ENCODE assay signal across 9 cellular contexts in the genomic region with DNA sequence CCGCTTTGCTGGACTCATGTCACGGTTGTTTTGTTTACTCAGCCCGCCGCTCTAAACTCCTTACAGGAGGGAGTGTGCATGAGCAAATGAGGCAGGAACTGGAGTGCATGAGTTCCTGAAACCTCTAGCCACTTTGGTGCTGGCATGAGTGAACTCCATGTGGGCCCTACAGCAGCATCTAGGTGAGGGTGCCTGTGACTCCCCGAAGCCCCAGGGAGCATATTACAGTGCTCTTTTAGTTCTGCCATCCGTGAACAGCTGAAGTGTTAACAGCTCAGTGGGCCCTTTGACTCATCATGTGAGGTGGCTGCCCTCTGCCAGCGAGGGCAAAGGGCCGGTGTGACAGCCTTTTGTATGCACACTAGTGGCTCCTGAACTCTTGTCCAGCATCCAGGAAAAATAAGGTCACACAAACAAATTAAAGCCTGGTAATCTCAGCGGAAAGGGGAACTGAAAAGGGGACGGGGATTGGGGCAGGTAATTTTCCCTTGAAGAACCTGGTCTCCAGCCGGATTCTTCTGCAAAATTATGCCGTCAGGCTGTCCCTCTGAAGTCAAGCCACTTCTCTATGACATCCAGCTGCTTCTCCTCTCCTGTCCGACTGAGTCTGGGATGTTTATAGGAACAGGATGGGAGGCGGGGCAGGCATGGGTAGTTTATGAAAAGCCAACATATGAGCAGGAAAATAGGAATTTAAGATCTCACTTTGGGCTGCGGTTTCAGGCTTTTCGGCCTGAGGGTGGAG.
A peak's percentile ranks its signal among the peaks of the same experiment; 100 is the strongest.
DNase-seq lines count a peak whose midpoint lies in the region; ATAC-seq and TF ChIP-seq lines count a peak whose summit lies in the region.
"Had no signal": no experiment of that assay in that cellular context is flagged by ENCODE, and none has a peak within 500 bp of the region (broad histone marks: within the 10 kb centered on the region; RNA-seq: fewer than 3 reads in every experiment).

No MANE protein-coding gene starts in this region.

- H3K27me3 ChIP-seq in skeletal muscle satellite cell (ENCODE audit: control insufficient read depth, insufficient read depth, low read length), result no peaks in the 10 kb centered on the region

- DNase-seq in NCI-H1092 treated with DMSO at 0.1 percent for 48 hours (lab: John Stamatoyannopoulos, UW) (peak; percentile 4), NCI-H1092 (lab: John Stamatoyannopoulos, UW) (no peak), SHP77 treated with DMSO at 0.1 percent for 48 hours (lab: John Stamatoyannopoulos, UW) (peak; percentile 54), foreskin fibroblast (peak; percentile 49 to 81), NCI-H2227 (lab: John Stamatoyannopoulos, UW; ENCODE audit: unreplicated experiment) (no peak), SW 1271 (lab: John Stamatoyannopoulos, UW) (no peak)
- DNase-seq: effector CD8-positive, alpha-beta T cell had no signal

- no peaks in the 10 kb centered on the region for H3K9me3 ChIP-seq in skeletal muscle satellite cell (replicated peaks; ENCODE audit: low read length)

- H3K4me3 ChIP-seq in foreskin fibroblast (ENCODE audit: low read depth in 1 of 2, low read length in 2 of 2), result no peak overlapping the region
- no peak overlapping the region for H3K4me3 ChIP-seq in skeletal muscle satellite cell (ENCODE audit: low read length)

- no peaks in the 10 kb centered on the region for H3K36me3 ChIP-seq in skeletal muscle satellite cell (ENCODE audit: insufficient read depth, low read length)

- ATAC-seq in HG02588 (IDR thresholded peaks at IDR 0.05; ENCODE audit: unreplicated experiment), result no peak

- H3K4me1 ChIP-seq in skeletal muscle satellite cell (ENCODE audit: control insufficient read depth, insufficient read depth, low read length), result peaks cover 20% of the 10 kb centered on the region

- no peak for TF ChIP-seq CTCF in foreskin fibroblast (IDR thresholded peaks at IDR 0.05; ENCODE audit: low read depth, low read length)

- H3K9ac ChIP-seq in skeletal muscle satellite cell (ENCODE audit: low read depth, low read length), result peak overlapping the region; percentile 13

- peak overlapping the region; percentile 56 for H3K4me2 ChIP-seq in skeletal muscle satellite cell (ENCODE audit: low read length)

Comparison
In these comparisons a context has a peak if more than half of its experiments do, and no peak if none do; other contexts are left out.
1. DNase-seq: peak in NCI-H1092 treated with DMSO at 0.1 percent for 48 hours (single experiment), SHP77 treated with DMSO at 0.1 percent for 48 hours (single experiment) and foreskin fibroblast (2 of 2); none in NCI-H1092 (single experiment), NCI-H2227 (single experiment) and SW 1271 (0 of 2).